Comparison of ENCODE assay signal across 9 cellular contexts in genomic region chr5:180313677-180314076, GRCh38. TPM values are rescaled to one million over a fixed set of nuclear protein-coding genes. Genes with fewer than 3 reads are reported as not detected.
DNase-seq lines count a peak whose midpoint lies in the region; ATAC-seq and TF ChIP-seq lines count a peak whose summit lies in the region.
"Had no signal": no experiment of that assay in that cellular context is flagged by ENCODE, and none has a peak within 500 bp of the region (broad histone marks: within the 10 kb centered on the region; RNA-seq: fewer than 3 reads in every experiment).

No MANE protein-coding gene starts in this region.

- TF ChIP-seq POLR2A in heart left ventricle (IDR thresholded peaks at IDR 0.05) = no peak
- TF ChIP-seq POLR2A in stomach (IDR thresholded peaks at IDR 0.05) = no peak

- H3K4me3 ChIP-seq in GM06990 (replicated peaks; ENCODE audit: low read depth, low read length) (no peak overlapping the region), heart left ventricle (peak overlapping the region in 7 of 12 donors; percentile 12 to 60 (median 45)), stomach (peak overlapping the region in 1 of 4 donors; percentile 36)

- H3K27me3 ChIP-seq in GM06990 (replicated peaks; ENCODE audit: control insufficient read depth, insufficient read depth, low read length) (no peaks in the 10 kb centered on the region), heart left ventricle (no peaks in the 10 kb centered on the region), stomach (peaks cover 0 to 4% (median 0%) of the 10 kb centered on the region in 3 donors)

- WGBS in heart left ventricle, 4 donors = 71 to 97% (median 86%) methylated on average over 34 to 40 of the region's 40 CpGs
- 55 to 93% (median 72%) methylated on average over 33 to 40 of the region's 40 CpGs for WGBS in stomach, 5 donors

- no peak overlapping the region for H3K4me3 Mint-ChIP-seq in activated T-helper 2 cell treated with anti-CD3 and anti-CD28 coated beads, Interferon-gamma antibody, Interleukin-2, Interleukin-4, amounts not matched to agents 10 μg/mL and 5 μg/mL and 100 μg/mL, durations not matched to agents 14 hours and 24 hours and 36 hours (ENCODE audit: low read depth)

- TF ChIP-seq CTCF in GM06990 (IDR thresholded peaks at IDR 0.05; ENCODE audit: insufficient read depth, low read length, poor library complexity, severe bottlenecking) = no peak
- no peak for TF ChIP-seq CTCF in heart left ventricle (IDR thresholded peaks at IDR 0.05)
- no peak for TF ChIP-seq CTCF in stomach (IDR thresholded peaks at IDR 0.05)

- H3K27ac ChIP-seq in KOPT-K1 (ENCODE audit: low read depth, low read length, poor library complexity, severe bottlenecking) (peak overlapping the region; percentile 36), heart left ventricle (peak overlapping the region in 3 of 12 donors; percentile 8 to 43 (median 20)), stomach (peak overlapping the region in 1 of 5 donors; percentile 57)

- no peak for TF ChIP-seq EP300 in stomach (IDR thresholded peaks at IDR 0.05)

- H3K4me1 ChIP-seq in heart left ventricle (peaks cover 0 to 5% (median 0%) of the 10 kb centered on the region in 12 donors), stomach (no peaks in the 10 kb centered on the region)

- no peak overlapping the region for H3K27ac Mint-ChIP-seq in activated T-helper 2 cell treated with anti-CD3 and anti-CD28 coated beads, Interferon-gamma antibody, Interleukin-2, Interleukin-4, amounts not matched to agents 10 μg/mL and 5 μg/mL and 100 μg/mL, durations not matched to agents 14 hours and 24 hours and 36 hours

- DNase-seq in GM06990 (ENCODE audit: extremely low read depth, insufficient read length) (peak; percentile 60), heart left ventricle (peak in 3 of 5 donors; percentile 43 to 90 (median 63)), stomach (no peak)
- DNase-seq in activated CD4-positive, alpha-beta T cell treated with anti-CD3 and anti-CD28 coated beads, Interleukin-2, amount 50 U/mL, for 48 hours = peak; percentile 57 to 63
- peak; percentile 39 to 80 for DNase-seq in stimulated activated CD4-positive, alpha-beta T cell treated with anti-CD3 and anti-CD28 coated beads, Interleukin-2, amount 100 ng/mL, for 24 hours
- DNase-seq in activated T-helper 2 cell treated with anti-CD3 and anti-CD28 coated beads, Interferon-gamma antibody, Interleukin-2, Interleukin-4, amounts not matched to agents 10 μg/mL and 5 μg/mL and 100 μg/mL, durations not matched to agents 14 hours and 24 hours and 36 hours (ENCODE audit: low spot score) = no peak

- H3K27me3 Mint-ChIP-seq in activated T-helper 2 cell treated with anti-CD3 and anti-CD28 coated beads, Interferon-gamma antibody, Interleukin-2, Interleukin-4, amounts not matched to agents 10 μg/mL and 5 μg/mL and 100 μg/mL, durations not matched to agents 14 hours and 24 hours and 36 hours (ENCODE audit: low read depth) = no peaks in the 10 kb centered on the region
- H3K27me3 Mint-ChIP-seq: brain had no signal

- no peaks in the 10 kb centered on the region for H3K36me3 ChIP-seq in GM06990 (ENCODE audit: control insufficient read depth, insufficient read depth, low read length)
- no peaks in the 10 kb centered on the region for H3K36me3 ChIP-seq in KOPT-K1 (ENCODE audit: insufficient read depth, low read length)
- peaks cover 0 to 26% (median 0%) of the 10 kb centered on the region in 9 donors for H3K36me3 ChIP-seq in heart left ventricle
- H3K36me3 ChIP-seq in stomach = peaks cover 0 to 22% (median 7%) of the 10 kb centered on the region in 4 donors

- ATAC-seq in heart left ventricle (peak in 3 of 4 donors; percentile 27 to 85 (median 43)), esophagus mucosa (no peak)

- H3K9me3 ChIP-seq in KOPT-K1 (ENCODE audit: insufficient read depth, low read length, poor library complexity, severe bottlenecking) (no peaks in the 10 kb centered on the region), heart left ventricle (no peaks in the 10 kb centered on the region), stomach (no peaks in the 10 kb centered on the region)

- intact Hi-C loops in heart left ventricle (cut with DNase I) = no loop called here
- intact Hi-C loops in activated T-helper 2 cell treated with anti-CD3 and anti-CD28 coated beads, Interferon-gamma antibody, Interleukin-2, Interleukin-4, amounts not matched to agents 10 μg/mL and 5 μg/mL and 100 μg/mL, durations not matched to agents 14 hours and 24 hours and 36 hours (cut with micrococcal nuclease) = no loop called here
- intact Hi-C loops in stomach (cut with DNase I; ENCODE audit: low total_unique reads) = no loop called here

- H3K9me3 Mint-ChIP-seq in activated T-helper 2 cell treated with anti-CD3 and anti-CD28 coated beads, Interferon-gamma antibody, Interleukin-2, Interleukin-4, amounts not matched to agents 10 μg/mL and 5 μg/mL and 100 μg/mL, durations not matched to agents 14 hours and 24 hours and 36 hours = no peaks in the 10 kb centered on the region

- H3K36me3 Mint-ChIP-seq in activated T-helper 2 cell treated with anti-CD3 and anti-CD28 coated beads, Interferon-gamma antibody, Interleukin-2, Interleukin-4, amounts not matched to agents 10 μg/mL and 5 μg/mL and 100 μg/mL, durations not matched to agents 14 hours and 24 hours and 36 hours (ENCODE audit: low read depth) = no peaks in the 10 kb centered on the region

- no peaks in the 10 kb centered on the region for H3K4me1 Mint-ChIP-seq in activated T-helper 2 cell treated with anti-CD3 and anti-CD28 coated beads, Interferon-gamma antibody, Interleukin-2, Interleukin-4, amounts not matched to agents 10 μg/mL and 5 μg/mL and 100 μg/mL, durations not matched to agents 14 hours and 24 hours and 36 hours (ENCODE audit: low read depth)
- H3K4me1 Mint-ChIP-seq: brain had no signal

RNA-seq across cellular contexts. Expression of gene MAPK9, which starts 21.8 kb away (rescaled TPM):
- 10 to 100 TPM; 26.0 to 51.3 (median 41.4) TPM for total RNA-seq in heart left ventricle
- 10 to 100 TPM; 15.2 to 22.4 TPM for polyA plus RNA-seq in heart left ventricle
- total RNA-seq in activated T-helper 2 cell treated with anti-CD3 and anti-CD28 coated beads, Interferon-gamma antibody, Interleukin-2, Interleukin-4, amounts not matched to agents 10 μg/mL and 5 μg/mL and 100 μg/mL, durations not matched to agents 14 hours and 24 hours and 36 hours = 43.1 and 44.3 TPM in 2 replicates
- total RNA-seq in stomach = 10 to 100 TPM; 18.2 to 43.5 (median 22.8) TPM
- polyA plus RNA-seq in stomach = 10 to 100 TPM in 2 of 3 donors, 1 to 10 TPM in 1; 9.2 to 25.7 (median 19.4) TPM
- total RNA-seq in esophagus mucosa = 16.3 TPM

RNA-seq across cellular contexts. Expression of gene GFPT2, which starts 39.5 kb away (rescaled TPM):
- total RNA-seq in heart left ventricle = 10 to 100 TPM in 4 of 9 donors, 1 to 10 TPM in 5; 3.7 to 33.9 (median 8.5) TPM
- polyA plus RNA-seq in heart left ventricle = 1 to 10 TPM; 4.1 to 9.9 TPM
- total RNA-seq in activated T-helper 2 cell treated with anti-CD3 and anti-CD28 coated beads, Interferon-gamma antibody, Interleukin-2, Interleukin-4, amounts not matched to agents 10 μg/mL and 5 μg/mL and 100 μg/mL, durations not matched to agents 14 hours and 24 hours and 36 hours = 0.37 TPM in 1 of 2 replicates, not detected in the other
- 10 to 100 TPM in 4 of 5 donors, 1 to 10 TPM in 1; 3.5 to 54.5 (median 19.8) TPM for total RNA-seq in stomach
- polyA plus RNA-seq in stomach = 1 to 10 TPM; 3.5 to 4.7 (median 4.3) TPM
- total RNA-seq in esophagus mucosa = 1.1 TPM

Comparison
In these comparisons a context has a peak if more than half of its experiments do, and no peak if none do; other contexts are left out.
1. DNase-seq: peak in GM06990 (single experiment), activated CD4-positive, alpha-beta T cell treated with anti-CD3 and anti-CD28 coated beads, Interleukin-2, amount 50 U/mL, for 48 hours (2 of 2), heart left ventricle (3 of 5) and stimulated activated CD4-positive, alpha-beta T cell treated with anti-CD3 and anti-CD28 coated beads, Interleukin-2, amount 100 ng/mL, for 24 hours (2 of 2); none in activated T-helper 2 cell treated with anti-CD3 and anti-CD28 coated beads, Interferon-gamma antibody, Interleukin-2, Interleukin-4, amounts not matched to agents 10 μg/mL and 5 μg/mL and 100 μg/mL, durations not matched to agents 14 hours and 24 hours and 36 hours (single experiment) and stomach (single experiment).